ENCODE assay signal across 2 cellular contexts in genomic region chr2:98752711-98753110, GRCh38.
A peak's percentile ranks its signal among the peaks of the same experiment; 100 is the strongest.
TF ChIP-seq lines count a peak whose summit lies in the region.

No MANE protein-coding gene starts in this region.

TF ChIP-seq in K562, 482 proteins besides CTCF, POLR2A, EP300 and RAD21:
- TF ChIP-seq ZNF431 (CRISPR knock-in tag; IDR thresholded peaks at IDR 0.05) (peak; percentile 90), ZFP36 (IDR thresholded peaks at IDR 0.05; ENCODE audit: low read depth, low read length, partially characterized antibody) (peak; percentile 7)

TF ChIP-seq in HepG2, 621 proteins besides CTCF, POLR2A, EP300 and RAD21:
- peak; percentile 97 for TF ChIP-seq ZNF431 (CRISPR knock-in tag; IDR thresholded peaks at IDR 0.05; ENCODE audit: borderline replicate concordance, low read depth)
